In genomic region chr7:129896568-129897382, GRCh38 we compare ENCODE assay signal across 1 cellular context.
TF ChIP-seq lines count a peak whose summit lies in the region.

No MANE protein-coding gene starts in this region.

TF ChIP-seq in IMR-90, 13 proteins besides CTCF, POLR2A, EP300 and RAD21 (continued from another document):
- TF ChIP-seq ELK1 (IDR thresholded peaks at IDR 0.05; ENCODE audit: borderline replicate concordance, low read depth, low read length) = no peak
- TF ChIP-seq FOS (IDR thresholded peaks at IDR 0.05; ENCODE audit: low read depth, low read length) = no peak
- TF ChIP-seq BHLHE40 (IDR thresholded peaks at IDR 0.05; ENCODE audit: low read depth, low read length) = no peak
- TF ChIP-seq SMC3 (IDR thresholded peaks at IDR 0.05; ENCODE audit: low read depth, low read length) = no peak
- no peak for TF ChIP-seq MXI1 (IDR thresholded peaks at IDR 0.05; ENCODE audit: borderline replicate concordance, low read depth, low read length)
- no peak for TF ChIP-seq MAZ (IDR thresholded peaks at IDR 0.05; ENCODE audit: borderline replicate concordance, low read depth, low read length)
- TF ChIP-seq RCOR1 (IDR thresholded peaks at IDR 0.05; ENCODE audit: insufficient replicate concordance, low read length) = no peak
- TF ChIP-seq CHD1 (IDR thresholded peaks at IDR 0.05; ENCODE audit: low read depth, low read length) = no peak
